In genomic region chr4:150209140-150209829, GRCh38 we compare ENCODE assay signal across 7 cellular contexts.
DNase-seq lines count a peak whose midpoint lies in the region; ATAC-seq and TF ChIP-seq lines count a peak whose summit lies in the region.

No MANE protein-coding gene starts in this region.

- H3K27me3 ChIP-seq in DOHH2 (ENCODE audit: control insufficient read depth, low read length) (peaks cover 4% of the 10 kb centered on the region; the same call in 1 of the 2 replicates), liver (ENCODE audit: control insufficient read depth in 4 of 4, insufficient read depth in 4 of 4, low read length in 3 of 4) (no peaks in the 10 kb centered on the region)

- H3K27ac ChIP-seq in DOHH2 (ENCODE audit: low read depth, low read length) (no peak overlapping the region), liver (ENCODE audit: low read depth in 1 of 2, low read length in 2 of 2) (no peak overlapping the region)

- peak; percentile 65 to 79 for TF ChIP-seq RAD21 in liver (IDR thresholded peaks at IDR 0.05)

- no peak overlapping the region for H3K4me2 ChIP-seq in DOHH2 (ENCODE audit: low read length)

- no peak overlapping the region for H3K9ac ChIP-seq in liver (ENCODE audit: low read depth in 1 of 2, low read length in 2 of 2)

- peak; percentile 49 for ATAC-seq in GM21515 (IDR thresholded peaks at IDR 0.05; ENCODE audit: unreplicated experiment)
- ATAC-seq in GM19328 (IDR thresholded peaks at IDR 0.05; ENCODE audit: unreplicated experiment): no peak
- ATAC-seq in HG03469 (IDR thresholded peaks at IDR 0.05; ENCODE audit: unreplicated experiment): no peak

- CTCF ChIA-PET in MCF 10A (lab: Yijun Ruan, JAX): interaction anchor here (0.6 to 4.1 kb wide), 23 partner anchors 8 to 228 kb away, joined by 3 to 50 read pairs (median 3); no protein-coding TSS in a partner anchor

- H3K79me2 ChIP-seq in DOHH2 (ENCODE audit: control insufficient read depth, low read length): no peaks in the 10 kb centered on the region

- intact Hi-C loops in MCF 10A (cut with micrococcal nuclease): loop anchor here (1.0 to 2.0 kb wide), 3 partner anchors 104 to 210 kb away; no protein-coding TSS in a partner anchor

- no peak overlapping the region for H3K27ac Mint-ChIP-seq in MCF 10A (ENCODE audit: low read depth, unreplicated experiment)

- no peaks in the 10 kb centered on the region for H3K27me3 Mint-ChIP-seq in MCF 10A (ENCODE audit: insufficient read depth, unreplicated experiment)

- TF ChIP-seq CTCF in DOHH2 (IDR thresholded peaks at IDR 0.05; ENCODE audit: low read depth, low read length, poor library complexity, severe bottlenecking) (peak; percentile 57), MCF 10A (IDR thresholded peaks at IDR 0.05; ENCODE audit: unreplicated experiment) (peak; percentile 58), liver (IDR thresholded peaks at IDR 0.05; ENCODE audit: low read depth, low read length, missing input control) (peak; percentile 38)

- H3K9me2 ChIP-seq in DOHH2 (replicated peaks; ENCODE audit: control insufficient read depth, low read length): no peaks in the 10 kb centered on the region

- H3K4me1 ChIP-seq in DOHH2 (ENCODE audit: control insufficient read depth, low read length) (no peaks in the 10 kb centered on the region), liver (ENCODE audit: control insufficient read depth in 4 of 4, insufficient read depth in 4 of 4, low read length in 3 of 4) (no peaks in the 10 kb centered on the region)

- 85% methylated on average over 6 of the region's 6 CpGs for WGBS in liver

- no peak overlapping the region for H3K4me3 Mint-ChIP-seq in MCF 10A (ENCODE audit: unreplicated experiment)

- DNase-seq in NCI-H1048 (lab: John Stamatoyannopoulos, UW): peak; percentile 2
- DNase-seq in MCF 10A (ENCODE audit: unreplicated experiment): peak; percentile 73

- H3K36me3 ChIP-seq in DOHH2 (ENCODE audit: control insufficient read depth, low read length) (no peaks in the 10 kb centered on the region), liver (ENCODE audit: control insufficient read depth in 4 of 4, insufficient read depth in 3 of 4, low read depth in 1 of 4, low read length in 3 of 4) (no peaks in the 10 kb centered on the region)

- H4K20me1 ChIP-seq in DOHH2 (ENCODE audit: control insufficient read depth, insufficient read depth, low read depth, low read length): no peaks in the 10 kb centered on the region

- H3K4me3 ChIP-seq in DOHH2 (ENCODE audit: low read length): no peak overlapping the region
- no peak overlapping the region for H3K4me3 ChIP-seq in liver (ENCODE audit: low read depth in 1 of 3, low read length in 3 of 3)

- H3F3A ChIP-seq in DOHH2 (ENCODE audit: control insufficient read depth, insufficient read depth): no peaks in the 10 kb centered on the region

- no peaks in the 10 kb centered on the region for H3K9me3 ChIP-seq in DOHH2 (ENCODE audit: control insufficient read depth, insufficient read depth, low read length)
- H3K9me3 ChIP-seq in liver (ENCODE audit: control insufficient read depth in 4 of 4, low read length in 3 of 4): no peaks in the 10 kb centered on the region

- H3K4me1 Mint-ChIP-seq in MCF 10A (ENCODE audit: insufficient read depth, unreplicated experiment): peaks cover 6% of the 10 kb centered on the region

- H3K36me3 Mint-ChIP-seq in MCF 10A (ENCODE audit: insufficient read depth, unreplicated experiment): no peaks in the 10 kb centered on the region

- BruUV-seq in MCF 10A (replicated peaks; lab: Mats Ljungman, UMichigan): no TSS peak

- POLR2A ChIA-PET in MCF 10A (lab: Yijun Ruan, JAX): no interaction called here

- no peaks in the 10 kb centered on the region for H3K9me3 Mint-ChIP-seq in MCF 10A (ENCODE audit: unreplicated experiment)

TF ChIP-seq in liver, 16 proteins besides CTCF, POLR2A, EP300 and RAD21:
- TF ChIP-seq MAX (IDR thresholded peaks at IDR 0.05) (no peak), NR2F2 (IDR thresholded peaks at IDR 0.05) (no peak), HNF4G (IDR thresholded peaks at IDR 0.05) (no peak), TAF1 (conservative IDR thresholded peaks at IDR 0.05) (no peak), GABPA (IDR thresholded peaks at IDR 0.05 in 1 of 2, conservative IDR thresholded peaks at IDR 0.05 in 1 of 2) (no peak), YY1 (IDR thresholded peaks at IDR 0.05) (no peak), HNF4A (conservative IDR thresholded peaks at IDR 0.05) (no peak), JUND (IDR thresholded peaks at IDR 0.05) (no peak), RXRA (IDR thresholded peaks at IDR 0.05) (no peak), SP1 (IDR thresholded peaks at IDR 0.05) (no peak), REST (IDR thresholded peaks at IDR 0.05) (no peak), ZBTB33 (IDR thresholded peaks at IDR 0.05) (no peak)
TF ChIP-seq in liver: peak in this region for 0.
